In the genomic region with DNA sequence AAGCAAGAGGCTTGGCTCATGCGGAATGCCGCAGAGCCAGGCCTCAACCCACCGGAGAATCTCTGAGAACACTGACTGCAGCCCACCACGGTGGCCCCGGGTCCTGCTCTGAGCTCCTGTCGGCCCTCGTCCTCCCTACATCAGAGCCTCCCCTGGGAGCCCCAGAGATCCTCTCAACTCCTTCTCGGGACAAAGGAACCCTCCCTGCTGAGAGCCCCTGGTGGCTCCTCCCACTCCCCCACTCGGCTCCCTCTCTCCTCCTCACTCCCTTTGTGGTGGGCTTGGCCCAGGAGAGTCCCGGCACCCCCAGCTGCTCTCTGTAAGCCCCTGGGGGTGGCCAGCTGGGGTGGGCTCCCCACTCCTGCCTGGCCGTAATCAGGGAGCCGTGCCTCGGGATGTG, we compare ENCODE assay signal across 8 cellular contexts. TPM values are rescaled to one million over a fixed set of nuclear protein-coding genes. Genes with fewer than 3 reads are reported as not detected.
DNase-seq lines count a peak whose midpoint lies in the region; ATAC-seq and TF ChIP-seq lines count a peak whose summit lies in the region.

No MANE protein-coding gene starts in this region.

- H3K9ac ChIP-seq in GM23248, result peak overlapping the region; percentile 79

- H3K4me1 Mint-ChIP-seq in T-cell, result peaks cover 5 to 22% (median 12%) of the 10 kb centered on the region in 3 donors

- H3K79me2 ChIP-seq in GM23248 (ENCODE audit: insufficient read depth), result no peaks in the 10 kb centered on the region

- H3K27me3 ChIP-seq in BE2C (no peaks in the 10 kb centered on the region), GM23248 (replicated peaks; ENCODE audit: insufficient read depth) (no peaks in the 10 kb centered on the region)

- DNase-seq in BE2C (no peak), GM23248 (peak; percentile 45), T-cell (no peak), fibroblast of pulmonary artery (ENCODE audit: low read depth) (no peak), sciatic nerve (ENCODE audit: low spot score) (peak; percentile 65), 8988T (no peak), foreskin melanocyte (no peak)

- in situ Hi-C loops in GM23248 (cut with MboI), result no loop called here

- peak overlapping the region; percentile 70 to 81 (median 81) for H3K4me3 Mint-ChIP-seq in T-cell

- no peaks in the 10 kb centered on the region for H3K9me3 Mint-ChIP-seq in T-cell

- intact Hi-C loops in sciatic nerve (cut with DNase I), result no loop called here

- ATAC-seq in T-cell (replicated peaks in 1 of 4) (peak in 3 of 4 experiments; percentile 1 to 3 (median 1)), sciatic nerve (peak; percentile 23), HG02759 (IDR thresholded peaks at IDR 0.05; ENCODE audit: unreplicated experiment) (no peak)

- TF ChIP-seq CTCF in BE2C (IDR thresholded peaks at IDR 0.05; ENCODE audit: low read depth, low read length) (no peak), fibroblast of pulmonary artery (IDR thresholded peaks at IDR 0.05; ENCODE audit: low read length, missing control alignments) (no peak)

- peak overlapping the region; percentile 33; the same call in 1 of the 2 replicates for H3K27ac ChIP-seq in GM23248

- H3K9me3 ChIP-seq in BE2C (no peaks in the 10 kb centered on the region), GM23248 (ENCODE audit: low read depth) (no peaks in the 10 kb centered on the region)

- H3K4me3 ChIP-seq in BE2C (ENCODE audit: low read depth, low read length), result peak overlapping the region; percentile 55
- peak overlapping the region; percentile 73 for H3K4me3 ChIP-seq in GM23248
- H3K4me3 ChIP-seq in fibroblast of pulmonary artery (replicated peaks; ENCODE audit: low read depth, low read length), result peak overlapping the region; percentile 51

- H3F3A ChIP-seq in GM23248 (ENCODE audit: insufficient read depth), result no peaks in the 10 kb centered on the region; the same call in 1 of the 2 replicates

- H3K36me3 Mint-ChIP-seq in T-cell, result no peaks in the 10 kb centered on the region

- H4K20me1 ChIP-seq in GM23248 (ENCODE audit: insufficient read depth), result no peaks in the 10 kb centered on the region

- peak overlapping the region; percentile 85 for H2AFZ ChIP-seq in GM23248

- no peak overlapping the region for H3K27ac Mint-ChIP-seq in T-cell

- H3K27me3 Mint-ChIP-seq in T-cell, result no peaks in the 10 kb centered on the region

- POLR2A ChIA-PET in T-cell (lab: Charles Lee), result no interaction called here

- no peaks in the 10 kb centered on the region for H3K9me2 ChIP-seq in GM23248 (ENCODE audit: insufficient read depth)

- H3K4me2 ChIP-seq in GM23248 (ENCODE audit: unreplicated experiment), result peak overlapping the region; percentile 74

- H3K36me3 ChIP-seq in BE2C, result no peaks in the 10 kb centered on the region
- no peaks in the 10 kb centered on the region for H3K36me3 ChIP-seq in GM23248 (ENCODE audit: low read depth)

- 31% methylated on average over 13 of the region's 13 CpGs for WGBS in GM23248 (ENCODE audit: low coverage in 1 of 2, low lambda C conversion rate in 2 of 2, missing lambda C conversion rate in 2 of 2), 2 experiments

- CTCF ChIA-PET in T-cell (lab: Charles Lee), result no interaction called here

- H3K4me1 ChIP-seq in BE2C (peaks cover 50% of the 10 kb centered on the region), GM23248 (ENCODE audit: insufficient read depth) (peaks cover 30% of the 10 kb centered on the region)

RNA-seq across cellular contexts. Expression of gene INF2, which starts 11.1 kb away (rescaled TPM):
- 133 TPM for polyA plus RNA-seq in BE2C (2012; ENCODE audit: insufficient read depth, insufficient read length, low read depth)
- total RNA-seq in GM23248 (2014; rRNA removed; shearing (Covaris generic)), result 53.3 and 62.1 TPM in 2 replicates
- polyA plus RNA-seq in GM23248 (2016; fragmentation: Nextera tagmentation; extraction: Ambion mirVana), result 23.0 and 24.2 TPM in 2 replicates
- total RNA-seq in T-cell (100 to 1,000 TPM in 2 of 5 donors, 10 to 100 TPM in 3; 72.7 to 128 (median 83.7) TPM), sciatic nerve (343 TPM)

RNA-seq across cellular contexts. Expression of gene ADSS1, which starts 45.7 kb away (rescaled TPM):
- polyA plus RNA-seq in BE2C (2012; ENCODE audit: insufficient read depth, insufficient read length, low read depth), result 1.5 TPM
- 3.7 and 4.7 TPM in 2 replicates for total RNA-seq in GM23248 (2014; rRNA removed; shearing (Covaris generic))
- polyA plus RNA-seq in GM23248 (2016; fragmentation: Nextera tagmentation; extraction: Ambion mirVana), result 6.6 and 7.1 TPM in 2 replicates
- total RNA-seq in T-cell (1 to 10 TPM; 2.4 to 5.7 (median 3.5) TPM), sciatic nerve (11.5 TPM)

Comparison
In these comparisons a context has a peak if more than half of its experiments do, and no peak if none do; other contexts are left out.
1. DNase-seq: peak in GM23248 (single experiment) and sciatic nerve (single experiment); none in BE2C (single experiment), T-cell (0 of 34), fibroblast of pulmonary artery (single experiment), 8988T (single experiment) and foreskin melanocyte (single experiment).
2. Peak in every context shown above with its lines, with median percentiles within 50 percentile points of each other: H3K4me3 ChIP-seq.